In the genomic region with DNA sequence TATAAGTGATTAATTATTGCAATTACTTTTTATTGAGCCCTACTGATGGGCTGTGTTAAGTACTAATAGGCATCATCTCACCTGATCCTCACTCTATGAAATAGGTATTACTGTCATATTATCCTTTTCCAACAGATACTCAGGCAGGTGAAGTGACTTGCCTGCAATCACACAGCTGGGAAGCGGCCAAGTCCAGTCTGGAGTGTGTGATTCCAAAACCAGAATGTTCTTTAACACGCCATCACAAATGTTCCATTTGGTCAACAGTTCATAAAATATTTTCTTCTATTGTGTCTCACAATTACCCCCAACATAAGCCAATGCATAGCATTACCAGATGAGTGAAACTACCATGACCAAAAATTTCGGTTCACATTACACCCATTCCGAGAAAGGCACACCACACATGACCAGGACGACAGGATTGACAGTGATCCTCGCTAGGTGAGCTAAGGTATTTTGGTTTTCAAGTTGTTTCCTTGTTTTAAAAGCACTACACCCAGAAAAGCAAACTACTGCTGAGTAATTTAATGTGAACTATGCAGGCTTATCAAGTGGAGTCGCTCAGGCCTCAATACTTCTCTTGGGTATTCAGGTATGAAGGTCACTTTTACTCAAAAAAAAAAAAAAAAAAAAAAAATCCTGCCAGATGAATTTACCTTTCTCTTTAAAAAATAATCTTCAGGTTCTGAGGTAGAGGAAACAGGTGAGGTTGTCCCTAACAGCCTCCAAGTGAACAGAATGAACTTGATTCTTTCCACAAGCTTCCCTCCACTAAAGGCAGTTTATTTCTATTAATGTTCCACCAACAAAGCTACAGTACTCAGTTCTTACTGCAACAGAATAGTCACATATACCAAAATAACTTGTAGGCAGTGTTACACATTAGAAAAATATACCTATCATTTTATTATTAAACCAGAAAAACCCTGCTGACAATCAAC, we compare ENCODE assay signal across 8 cellular contexts. TPM values are rescaled to one million over a fixed set of nuclear protein-coding genes. Genes with fewer than 3 reads are reported as not detected.
DNase-seq lines count a peak whose midpoint lies in the region; ATAC-seq lines count a peak whose summit lies in the region.

No MANE protein-coding gene starts in this region.

- WGBS in right cardiac atrium: 74% methylated on average over 7 of the region's 7 CpGs
- WGBS in neuronal stem cell (ENCODE audit: extremely low coverage in 2 of 2, insufficient read length in 2 of 2, insufficient replicate concordance in 1 of 2), 2 donors: no CpG with 5 or more reads among the region's 7 CpGs

- no peak for ATAC-seq in right cardiac atrium

- H3K9ac ChIP-seq in neuronal stem cell (ENCODE audit: low read depth, low read length, poor library complexity): no peak overlapping the region

- peak overlapping the region; percentile 85 for H3K4me3 ChIP-seq in right cardiac atrium (ENCODE audit: low read length)
- peak overlapping the region; percentile 95 for H3K4me3 ChIP-seq in skeletal muscle cell (ENCODE audit: low read depth, low read length)
- no peak overlapping the region for H3K4me3 ChIP-seq in neuronal stem cell (ENCODE audit: low read length in 2 of 2)

- H2BK120ac ChIP-seq in neuronal stem cell (ENCODE audit: low read depth, low read length): no peak overlapping the region

- H3K27ac Mint-ChIP-seq in activated T-helper 1 cell treated with anti-CD3 and anti-CD28 coated beads, Interleukin-12 subunit alpha, Interleukin-12 subunit beta, Interleukin-2, Interleukin-4 antibody, amounts not matched to agents 30 ng/mL and 10 ng/mL and 1 ng/mL, durations not matched to agents 14 hours and 24 hours and 36 hours: no peak overlapping the region

- no peak overlapping the region for H2BK15ac ChIP-seq in neuronal stem cell (ENCODE audit: low read length)

- intact Hi-C loops in activated T-helper 1 cell treated with anti-CD3 and anti-CD28 coated beads, Interleukin-12 subunit alpha, Interleukin-12 subunit beta, Interleukin-2, Interleukin-4 antibody, amounts not matched to agents 30 ng/mL and 10 ng/mL and 1 ng/mL, durations not matched to agents 14 hours and 24 hours and 36 hours (cut with micrococcal nuclease): loop anchor here (2.0 kb wide), 1 partner anchor 21 kb away; no protein-coding TSS in a partner anchor
- intact Hi-C loops in right cardiac atrium (cut with DNase I): no loop called here

- no peak overlapping the region for H3K23ac ChIP-seq in neuronal stem cell (ENCODE audit: low read depth, low read length, poor library complexity)

- H4K91ac ChIP-seq in neuronal stem cell (ENCODE audit: low read depth, low read length, poor library complexity): no peak overlapping the region

- no peaks in the 10 kb centered on the region for H3K9me3 Mint-ChIP-seq in activated T-helper 1 cell treated with anti-CD3 and anti-CD28 coated beads, Interleukin-12 subunit alpha, Interleukin-12 subunit beta, Interleukin-2, Interleukin-4 antibody, amounts not matched to agents 30 ng/mL and 10 ng/mL and 1 ng/mL, durations not matched to agents 14 hours and 24 hours and 36 hours

- peaks cover 21% of the 10 kb centered on the region for H3K4me1 ChIP-seq in right cardiac atrium (ENCODE audit: control insufficient read depth, insufficient read depth, low read length)
- peaks cover 28 to 35% of the 10 kb centered on the region in 2 donors for H3K4me1 ChIP-seq in neuronal stem cell (ENCODE audit: control insufficient read depth in 2 of 2, insufficient read depth in 1 of 2, low read depth in 1 of 2, low read length in 2 of 2)

- H3K36me3 ChIP-seq in neuronal stem cell (replicated peaks in 1 of 2; ENCODE audit: control insufficient read depth in 2 of 2, insufficient read depth in 2 of 2, low read length in 2 of 2): peaks cover 0 to 4% of the 10 kb centered on the region in 2 donors

- H2BK12ac ChIP-seq in neuronal stem cell (ENCODE audit: low read length): no peak overlapping the region

- H3K4ac ChIP-seq in neuronal stem cell (ENCODE audit: low read length): no peak overlapping the region

- H3K9me3 ChIP-seq in right cardiac atrium (ENCODE audit: control insufficient read depth, low read length) (no peaks in the 10 kb centered on the region), neuronal stem cell (replicated peaks in 1 of 2; ENCODE audit: control insufficient read depth in 2 of 2, insufficient read depth in 1 of 2, low read depth in 1 of 2, low read length in 2 of 2) (no peaks in the 10 kb centered on the region)

- H3K27me3 Mint-ChIP-seq in activated T-helper 1 cell treated with anti-CD3 and anti-CD28 coated beads, Interleukin-12 subunit alpha, Interleukin-12 subunit beta, Interleukin-2, Interleukin-4 antibody, amounts not matched to agents 30 ng/mL and 10 ng/mL and 1 ng/mL, durations not matched to agents 14 hours and 24 hours and 36 hours (ENCODE audit: insufficient read depth): peaks cover 5% of the 10 kb centered on the region

- no peaks in the 10 kb centered on the region for H3K79me1 ChIP-seq in neuronal stem cell (ENCODE audit: low read depth, low read length)

- H4K8ac ChIP-seq in neuronal stem cell (ENCODE audit: low read depth, low read length): no peak overlapping the region

- peaks cover 82% of the 10 kb centered on the region for H3K4me1 Mint-ChIP-seq in activated T-helper 1 cell treated with anti-CD3 and anti-CD28 coated beads, Interleukin-12 subunit alpha, Interleukin-12 subunit beta, Interleukin-2, Interleukin-4 antibody, amounts not matched to agents 30 ng/mL and 10 ng/mL and 1 ng/mL, durations not matched to agents 14 hours and 24 hours and 36 hours (ENCODE audit: low read depth)

- no peak overlapping the region for H3K27ac ChIP-seq in right cardiac atrium (ENCODE audit: low read length)
- H3K27ac ChIP-seq in neuronal stem cell (replicated peaks; ENCODE audit: low read length): no peak overlapping the region

- H3K36me3 Mint-ChIP-seq in activated T-helper 1 cell treated with anti-CD3 and anti-CD28 coated beads, Interleukin-12 subunit alpha, Interleukin-12 subunit beta, Interleukin-2, Interleukin-4 antibody, amounts not matched to agents 30 ng/mL and 10 ng/mL and 1 ng/mL, durations not matched to agents 14 hours and 24 hours and 36 hours (ENCODE audit: low read depth): peaks cover 6% of the 10 kb centered on the region

- DNase-seq in HT-29 (ENCODE audit: low spot score) (peak; percentile 70), right cardiac atrium (no peak), skeletal muscle cell (ENCODE audit: low read depth) (no peak), NCI-H146 treated with DMSO at 0.1 percent for 48 hours (lab: John Stamatoyannopoulos, UW; ENCODE audit: unreplicated experiment) (no peak), DMS53 (lab: John Stamatoyannopoulos, UW) (no peak), neuronal stem cell (ENCODE audit: low spot score) (no peak), globus pallidus (ENCODE audit: low spot score) (no peak)
- DNase-seq in activated T-helper 1 cell treated with anti-CD3 and anti-CD28 coated beads, Interleukin-12 subunit alpha, Interleukin-12 subunit beta, Interleukin-2, Interleukin-4 antibody, amounts not matched to agents 30 ng/mL and 10 ng/mL and 1 ng/mL, durations not matched to agents 14 hours and 24 hours and 36 hours (ENCODE audit: low spot score): no peak

- H2AFZ ChIP-seq in neuronal stem cell (ENCODE audit: low read length): no peak overlapping the region

- H3K27me3 ChIP-seq in right cardiac atrium (ENCODE audit: control insufficient read depth, insufficient read depth): no peaks in the 10 kb centered on the region
- peaks cover 0 to 2% (median 0%) of the 10 kb centered on the region in 3 experiments for H3K27me3 ChIP-seq in neuronal stem cell (ENCODE audit: control insufficient read depth in 3 of 3, insufficient read depth in 3 of 3, low read depth in 1 of 3, low read length in 3 of 3)

- peak overlapping the region; percentile 39 for H3K4me3 Mint-ChIP-seq in activated T-helper 1 cell treated with anti-CD3 and anti-CD28 coated beads, Interleukin-12 subunit alpha, Interleukin-12 subunit beta, Interleukin-2, Interleukin-4 antibody, amounts not matched to agents 30 ng/mL and 10 ng/mL and 1 ng/mL, durations not matched to agents 14 hours and 24 hours and 36 hours

- no peak overlapping the region for H2AK5ac ChIP-seq in neuronal stem cell (ENCODE audit: low read depth, low read length)

- no peak overlapping the region for H3K14ac ChIP-seq in neuronal stem cell (ENCODE audit: low read length)

- no peak overlapping the region for H3K18ac ChIP-seq in neuronal stem cell (ENCODE audit: low read length)

- no peak overlapping the region for H2BK5ac ChIP-seq in neuronal stem cell (ENCODE audit: low read length)

- H3K4me2 ChIP-seq in neuronal stem cell (ENCODE audit: insufficient read depth, low read length, poor library complexity, severe bottlenecking): no peak overlapping the region

RNA-seq across cellular contexts. Expression of a gene that starts 2.4 kb away (rescaled TPM):
- 103 and 111 TPM in 2 replicates for total RNA-seq in HT-29 (2014; rRNA removed; shearing (Covaris generic))
- total RNA-seq in activated T-helper 1 cell treated with anti-CD3 and anti-CD28 coated beads, Interleukin-12 subunit alpha, Interleukin-12 subunit beta, Interleukin-2, Interleukin-4 antibody, amounts not matched to agents 30 ng/mL and 10 ng/mL and 1 ng/mL, durations not matched to agents 14 hours and 24 hours and 36 hours: 12.7 and 14.3 TPM in 2 replicates
- 10 to 100 TPM; 17.9 to 22.2 (median 18.9) TPM for total RNA-seq in right cardiac atrium
- 21.1 TPM for polyA plus RNA-seq in right cardiac atrium
- polyA plus RNA-seq in neuronal stem cell (2013, experiment 1 of 2): 26.4 TPM
- 26.7 TPM for polyA plus RNA-seq in neuronal stem cell (2013, experiment 2 of 2)

RNA-seq across cellular contexts. Expression of a gene that starts 58.2 kb away (rescaled TPM):
- 109 and 131 TPM in 2 replicates for total RNA-seq in HT-29 (2014; rRNA removed; shearing (Covaris generic))
- 26.6 and 29.5 TPM in 2 replicates for total RNA-seq in activated T-helper 1 cell treated with anti-CD3 and anti-CD28 coated beads, Interleukin-12 subunit alpha, Interleukin-12 subunit beta, Interleukin-2, Interleukin-4 antibody, amounts not matched to agents 30 ng/mL and 10 ng/mL and 1 ng/mL, durations not matched to agents 14 hours and 24 hours and 36 hours
- 10 to 100 TPM; 25.0 to 48.7 (median 34.2) TPM for total RNA-seq in right cardiac atrium
- 34.9 TPM for polyA plus RNA-seq in right cardiac atrium
- polyA plus RNA-seq in neuronal stem cell (2013, experiment 1 of 2): 16.8 TPM
- 16.3 TPM for polyA plus RNA-seq in neuronal stem cell (2013, experiment 2 of 2)

Comparison
In these comparisons a context has a peak if more than half of its experiments do, and no peak if none do; other contexts are left out.
1. H3K4me3 ChIP-seq: peak in right cardiac atrium (single experiment) and skeletal muscle cell (single experiment); none in neuronal stem cell (0 of 2).